Comparison of ENCODE assay signal across 31 cellular contexts in the genomic region with DNA sequence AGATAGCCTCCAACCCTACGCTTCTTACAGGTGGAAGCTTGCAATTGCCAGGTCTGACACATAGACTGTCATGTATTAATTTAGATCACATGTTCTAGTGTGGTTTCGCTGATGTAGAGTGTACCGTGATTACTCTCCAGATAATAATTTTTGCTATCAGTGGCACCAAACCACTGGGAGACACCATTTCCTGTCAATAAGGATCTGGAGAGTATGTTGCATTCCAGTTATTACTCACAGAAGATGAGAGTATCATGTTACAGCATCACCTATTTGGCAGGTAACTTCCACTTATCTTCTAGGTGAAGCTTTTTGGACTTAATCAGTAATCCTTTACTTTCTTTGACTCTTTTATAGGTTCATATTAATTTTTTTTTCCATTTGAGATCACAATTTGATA.
DNase-seq lines count a peak whose midpoint lies in the region; ATAC-seq, FAIRE-seq and TF ChIP-seq lines count a peak whose summit lies in the region.
"Had no signal": no experiment of that assay in that cellular context is flagged by ENCODE, and none has a peak within 500 bp of the region (broad histone marks: within the 10 kb centered on the region; RNA-seq: fewer than 3 reads in every experiment).

No MANE protein-coding gene starts in this region.

- H3K4me3 Mint-ChIP-seq in stimulated activated naive CD8-positive, alpha-beta T cell treated with anti-CD3 and anti-CD28 coated beads, Interleukin-15, amount 100 ng/mL, for 72 hours, result no peak overlapping the region
- no peak overlapping the region for H3K4me3 Mint-ChIP-seq in natural killer cell treated with Interleukin-12 subunit alpha and Interleukin-12 subunit beta and Interleukin-15 and Interleukin-18, amount 100 ng/mL, for 72 hours
- H3K4me3 Mint-ChIP-seq: neural crest cell; stimulated activated memory B cell treated with anti-CD40 and anti-IgM and Interleukin-4, amounts not matched to agents 10 μg/mL and 1 μg/mL and 100 μg/mL, for 72 hours; T-helper 1 cell treated with Interleukin-12 subunit alpha and Interleukin-12 subunit beta and Interleukin-4 antibody, amounts not matched to agents 30 μg/mL and 1 μg/mL, for 36 hours had no signal

- H3K27me3 Mint-ChIP-seq in stimulated activated naive CD8-positive, alpha-beta T cell treated with anti-CD3 and anti-CD28 coated beads, Interleukin-15, amount 100 ng/mL, for 72 hours, result peaks cover 12% of the 10 kb centered on the region
- peaks cover 12 to 13% of the 10 kb centered on the region in 2 donors for H3K27me3 Mint-ChIP-seq in natural killer cell treated with Interleukin-12 subunit alpha and Interleukin-12 subunit beta and Interleukin-15 and Interleukin-18, amount 100 ng/mL, for 72 hours
- H3K27me3 Mint-ChIP-seq: stimulated activated memory B cell treated with anti-CD40 and anti-IgM and Interleukin-4, amounts not matched to agents 10 μg/mL and 1 μg/mL and 100 μg/mL, for 72 hours had no signal

- no peak overlapping the region for H2AFZ ChIP-seq in GM12878 (ENCODE audit: control insufficient read depth, low read depth, low read length)
- H2AFZ ChIP-seq: parathyroid adenoma had no signal

- H3K4me1 Mint-ChIP-seq in stimulated activated naive CD8-positive, alpha-beta T cell treated with anti-CD3 and anti-CD28 coated beads, Interleukin-15, amount 100 ng/mL, for 72 hours, result peaks cover 11% of the 10 kb centered on the region
- H3K4me1 Mint-ChIP-seq in natural killer cell treated with Interleukin-12 subunit alpha and Interleukin-12 subunit beta and Interleukin-15 and Interleukin-18, amount 100 ng/mL, for 72 hours (ENCODE audit: low read depth in 2 of 2), result peaks cover 0 to 5% of the 10 kb centered on the region in 2 donors
- H3K4me1 Mint-ChIP-seq: stimulated activated memory B cell treated with anti-CD40 and anti-IgM and Interleukin-4, amounts not matched to agents 10 μg/mL and 1 μg/mL and 100 μg/mL, for 72 hours had no signal

- RAD21 ChIA-PET in GM12878 (lab: Charles Lee; ENCODE audit: unreplicated experiment), result no interaction called here

- H3K4me1 ChIP-seq in GM12878 (ENCODE audit: control insufficient read depth, insufficient read depth, low read length), result no peaks in the 10 kb centered on the region
- H3K4me1 ChIP-seq: ascending aorta, left ventricle myocardium inferior, parathyroid adenoma, upper lobe of right lung had no signal

- H3K27ac Mint-ChIP-seq in stimulated activated naive CD8-positive, alpha-beta T cell treated with anti-CD3 and anti-CD28 coated beads, Interleukin-15, amount 100 ng/mL, for 72 hours, result no peak overlapping the region
- H3K27ac Mint-ChIP-seq in natural killer cell treated with Interleukin-12 subunit alpha and Interleukin-12 subunit beta and Interleukin-15 and Interleukin-18, amount 100 ng/mL, for 72 hours, result no peak overlapping the region
- H3K27ac Mint-ChIP-seq: stimulated activated memory B cell treated with anti-CD40 and anti-IgM and Interleukin-4, amounts not matched to agents 10 μg/mL and 1 μg/mL and 100 μg/mL, for 72 hours; T-helper 1 cell treated with Interleukin-12 subunit alpha and Interleukin-12 subunit beta and Interleukin-4 antibody, amounts not matched to agents 30 μg/mL and 1 μg/mL, for 36 hours had no signal

- no peaks in the 10 kb centered on the region for H3K9me3 Mint-ChIP-seq in stimulated activated naive CD8-positive, alpha-beta T cell treated with anti-CD3 and anti-CD28 coated beads, Interleukin-15, amount 100 ng/mL, for 72 hours
- H3K9me3 Mint-ChIP-seq in natural killer cell treated with Interleukin-12 subunit alpha and Interleukin-12 subunit beta and Interleukin-15 and Interleukin-18, amount 100 ng/mL, for 72 hours, result no peaks in the 10 kb centered on the region
- H3K9me3 Mint-ChIP-seq: neural crest cell; stimulated activated memory B cell treated with anti-CD40 and anti-IgM and Interleukin-4, amounts not matched to agents 10 μg/mL and 1 μg/mL and 100 μg/mL, for 72 hours; T-helper 1 cell treated with Interleukin-12 subunit alpha and Interleukin-12 subunit beta and Interleukin-4 antibody, amounts not matched to agents 30 μg/mL and 1 μg/mL, for 36 hours had no signal

- no peak for TF ChIP-seq POLR2A in GM12878 (IDR thresholded peaks at IDR 0.05; ENCODE audit: low read depth, low read length)

- in situ Hi-C loops in GM12878 (cut with MboI), result no loop called here

- H3K36me3 Mint-ChIP-seq in natural killer cell treated with Interleukin-12 subunit alpha and Interleukin-12 subunit beta and Interleukin-15 and Interleukin-18, amount 100 ng/mL, for 72 hours, result no peaks in the 10 kb centered on the region
- H3K36me3 Mint-ChIP-seq: stimulated activated memory B cell treated with anti-CD40 and anti-IgM and Interleukin-4, amounts not matched to agents 10 μg/mL and 1 μg/mL and 100 μg/mL, for 72 hours had no signal

- no peak for DNase-seq in stimulated activated naive CD8-positive, alpha-beta T cell treated with anti-CD3 and anti-CD28 coated beads, Interleukin-15, amount 100 ng/mL, for 72 hours
- DNase-seq in stimulated activated naive CD8-positive, alpha-beta T cell treated with anti-CD3 and anti-CD28 coated beads, Interleukin-15, Interleukin-2, amounts not matched to agents 100 U/mL and 50 U/mL, for 24 hours, result no peak
- peak; percentile 16 for DNase-seq in NCI-H69 (lab: John Stamatoyannopoulos, UW)
- DNase-seq in GM12878 (ENCODE audit: low read depth, low spot score), result no peak
- DNase-seq in T-helper 1 cell, result no peak
- no peak for DNase-seq in pons (ENCODE audit: low spot score)
- DNase-seq in UCSD-AML1 (lab: John Stamatoyannopoulos, UW; ENCODE audit: unreplicated experiment), result no peak
- DNase-seq in natural killer cell treated with Interleukin-12 subunit alpha and Interleukin-12 subunit beta and Interleukin-15 and Interleukin-18, amount 100 ng/mL, for 72 hours (ENCODE audit: low spot score), result no peak
- DNase-seq: activated CD4-positive, alpha-beta T cell treated with anti-CD3 and anti-CD28 coated beads, Interleukin-2, amount 50 U/mL, for 48 hours; activated gamma-delta T cell treated with Interleukin-2 at 50 U/mL for 16 hours; activated T-cell treated with anti-CD3 and anti-CD28 coated beads, Interleukin-2, amount 50 U/mL, for 48 hours; caudate nucleus; effector memory CD4-positive, alpha-beta T cell; IMR-90; left ventricle myocardium inferior; mesendoderm; NCI-H1092; NCI-H187 treated with DMSO at 0.1 percent for 48 hours; NCI-H526; upper lobe of right lung had no signal

- CTCF ChIA-PET in GM12878 (lab: Yijun Ruan, JAX), result no interaction called here

- no peak overlapping the region for H3K4me2 ChIP-seq in GM12878 (ENCODE audit: control insufficient read depth, insufficient read depth)

- peak; percentile 16 for ATAC-seq in stimulated activated naive CD8-positive, alpha-beta T cell treated with anti-CD3 and anti-CD28 coated beads, Interleukin-15, amount 100 ng/mL, for 72 hours
- no peak for ATAC-seq in stimulated activated naive CD8-positive, alpha-beta T cell treated with anti-CD3 and anti-CD28 coated beads, Interleukin-15, Interleukin-2, amounts not matched to agents 100 U/mL and 50 U/mL, for 24 hours
- ATAC-seq in GM12878, result no peak
- ATAC-seq in natural killer cell treated with Interleukin-12 subunit alpha and Interleukin-12 subunit beta and Interleukin-15 and Interleukin-18, amount 100 ng/mL, for 72 hours, result no peak
- ATAC-seq: activated CD4-positive, CD25-positive, alpha-beta regulatory T cell treated with anti-CD3 and anti-CD28 coated beads, Interleukin-2, amount 50 U/mL, for 24 hours; HCT116; stimulated activated memory B cell treated with anti-CD40 and anti-IgM and Interleukin-4, amounts not matched to agents 10 μg/mL and 1 μg/mL and 100 μg/mL, for 72 hours; upper lobe of right lung had no signal

- no peaks in the 10 kb centered on the region for H4K20me1 ChIP-seq in GM12878 (ENCODE audit: control insufficient read depth, insufficient read depth)

- POLR2A ChIA-PET in GM12878 (lab: Charles Lee), result no interaction called here

- no peaks in the 10 kb centered on the region for H3K79me2 ChIP-seq in GM12878 (ENCODE audit: control insufficient read depth, insufficient read depth, low read length)
- H3K79me2 ChIP-seq: parathyroid adenoma had no signal

- no peak overlapping the region for H3K4me3 ChIP-seq in GM12878
- H3K4me3 ChIP-seq: ascending aorta, coronary artery, left ventricle myocardium inferior, skin epidermis, upper lobe of right lung had no signal

- TF ChIP-seq CTCF in GM12878 (IDR thresholded peaks at IDR 0.05 in 2 of 3, conservative IDR thresholded peaks at IDR 0.05 in 1 of 3; ENCODE audit: control insufficient read depth in 2 of 3, extremely low read depth in 1 of 3, insufficient read depth in 1 of 3, low read depth in 3 of 3, low read length in 3 of 3), result no peak

- no peaks in the 10 kb centered on the region for H3K36me3 ChIP-seq in GM12878 (ENCODE audit: control insufficient read depth in 2 of 2, insufficient read depth in 2 of 2, low read length in 1 of 2)
- H3K36me3 ChIP-seq: ascending aorta, left ventricle myocardium inferior, upper lobe of right lung had no signal

- H3K9ac ChIP-seq in GM12878 (ENCODE audit: control insufficient read depth, insufficient read depth, low read length), result no peak overlapping the region
- H3K9ac ChIP-seq: parathyroid adenoma had no signal

- intact Hi-C loops in GM12878 (cut with micrococcal nuclease; ENCODE audit: unreplicated experiment), result no loop called here

- 85% methylated on average over 3 of the region's 3 CpGs for WGBS in GM12878 (ENCODE audit: insufficient coverage, insufficient replicate concordance, low lambda C conversion rate, missing lambda C conversion rate)

- no peak for TF ChIP-seq RAD21 in GM12878 (IDR thresholded peaks at IDR 0.05; ENCODE audit: insufficient read depth, low read depth, low read length)

- SMC1A ChIA-PET in GM12878 (lab: Charles Lee; ENCODE audit: uncharacterized antibody, unreplicated experiment), result no interaction called here

- no TSS peak for BruUV-seq in GM12878 (replicated peaks; lab: Mats Ljungman, UMichigan)

- no peaks in the 10 kb centered on the region for H3K9me3 ChIP-seq in GM12878 (replicated peaks; ENCODE audit: control insufficient read depth, insufficient read depth, low read length)
- H3K9me3 ChIP-seq: ascending aorta, left ventricle myocardium inferior, upper lobe of right lung had no signal

- peaks cover 0 to 4% of the 10 kb centered on the region in 2 experiments; a peak in 1 of 4 replicates for H3K27me3 ChIP-seq in GM12878 (replicated peaks in 1 of 2; ENCODE audit: control insufficient read depth in 2 of 2, insufficient read depth in 2 of 2, low read length in 1 of 2)
- H3K27me3 ChIP-seq: ascending aorta, upper lobe of right lung had no signal

- no peak overlapping the region for H3K27ac ChIP-seq in GM12878 (ENCODE audit: control insufficient read depth, insufficient read depth)
- H3K27ac ChIP-seq: ascending aorta, coronary artery, left ventricle myocardium inferior, parathyroid adenoma, skin epidermis, upper lobe of right lung had no signal

- FAIRE-seq in GM12878 (lab: Jason Lieb, UNC), result no peak
- FAIRE-seq: GM18507, TTC549 had no signal

- TF ChIP-seq EP300 in GM12878 (IDR thresholded peaks at IDR 0.05; ENCODE audit: borderline replicate concordance in 1 of 2, control insufficient read depth in 1 of 2, low read depth in 2 of 2, low read length in 2 of 2), result no peak

TF ChIP-seq in GM12878, 131 proteins besides CTCF, POLR2A, EP300 and RAD21 (continues in another document):
- TF ChIP-seq, protein P1, sequence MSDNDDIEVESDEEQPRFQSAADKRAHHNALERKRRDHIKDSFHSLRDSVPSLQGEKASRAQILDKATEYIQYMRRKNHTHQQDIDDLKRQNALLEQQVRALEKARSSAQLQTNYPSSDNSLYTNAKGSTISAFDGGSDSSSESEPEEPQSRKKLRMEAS (IDR thresholded peaks at IDR 0.05; ENCODE audit: low read depth, low read length), result no peak
